8 cellular contexts compared by ENCODE assay signal in genomic region chr11:62710001-62710345, GRCh38. TPM values are rescaled to one million over a fixed set of nuclear protein-coding genes. Genes with fewer than 3 reads are reported as not detected.
DNase-seq lines count a peak whose midpoint lies in the region; ATAC-seq and TF ChIP-seq lines count a peak whose summit lies in the region.

No MANE protein-coding gene starts in this region.

- H3K36me3 Mint-ChIP-seq in neural crest cell (ENCODE audit: low read depth) = peaks cover 13% of the 10 kb centered on the region

- H3K9me3 ChIP-seq in SJCRH30 (replicated peaks) = no peaks in the 10 kb centered on the region
- H3K9me3 ChIP-seq in ectodermal cell (ENCODE audit: control insufficient read depth, low read length) = no peaks in the 10 kb centered on the region

- no peaks in the 10 kb centered on the region for H3K9me3 Mint-ChIP-seq in neural crest cell

- H3K27ac ChIP-seq in SJCRH30 (peak overlapping the region; percentile 79), ectodermal cell (ENCODE audit: insufficient read depth, low read depth, low read length, poor library complexity, severe bottlenecking) (peak overlapping the region; percentile 95)

- H3K36me3 ChIP-seq in SJCRH30 = peaks cover 47% of the 10 kb centered on the region
- peaks cover 29% of the 10 kb centered on the region for H3K36me3 ChIP-seq in ectodermal cell (ENCODE audit: control insufficient read depth, insufficient read depth, low read length)

- peak overlapping the region; percentile 99 for H3K27ac Mint-ChIP-seq in neural crest cell (ENCODE audit: unreplicated experiment)

- peaks cover 50% of the 10 kb centered on the region for H3K4me1 Mint-ChIP-seq in neural crest cell

- H3K4me3 ChIP-seq in SJCRH30 = peak overlapping the region; percentile 55
- peak overlapping the region; percentile 32 for H3K4me3 ChIP-seq in ectodermal cell (ENCODE audit: insufficient read depth, low read depth, low read length)

- peak overlapping the region; percentile 92 for H3K4me3 Mint-ChIP-seq in neural crest cell

- ATAC-seq in HG03457 (IDR thresholded peaks at IDR 0.05; ENCODE audit: unreplicated experiment) = no peak

- DNase-seq in activated CD8-positive, alpha-beta memory T cell treated with anti-CD3 and anti-CD28 coated beads, Interleukin-2, amount 50 U/mL, for 4 hours = peak; percentile 23
- DNase-seq in activated CD8-positive, alpha-beta memory T cell treated with anti-CD3 and anti-CD28 coated beads, Interleukin-2, amount 50 U/mL, for 48 hours = no peak
- peak; percentile 14 to 25 for DNase-seq in SJCRH30
- DNase-seq in neural crest cell (ENCODE audit: low read depth, low spot score) = peak; percentile 26
- no peak for DNase-seq in SKM-1 treated with dmso at 0.1 percent for 144 hours (lab: John Stamatoyannopoulos, UW; ENCODE audit: unreplicated experiment)
- no peak for DNase-seq in GF-D8 (lab: John Stamatoyannopoulos, UW)

- H3K27me3 Mint-ChIP-seq in neural crest cell (ENCODE audit: low read depth) = peaks cover 10% of the 10 kb centered on the region

- H3K4me1 ChIP-seq in SJCRH30 (peaks cover 11% of the 10 kb centered on the region), ectodermal cell (ENCODE audit: control insufficient read depth, insufficient read depth, low read length) (peaks cover 30% of the 10 kb centered on the region)

- H3K27me3 ChIP-seq in SJCRH30 (no peaks in the 10 kb centered on the region), ectodermal cell (ENCODE audit: control insufficient read depth, insufficient read depth, low read length, poor library complexity, severe bottlenecking) (no peaks in the 10 kb centered on the region)

- WGBS in ectodermal cell, 2 experiments = 82 to 84% methylated on average over 7 of the region's 7 CpGs

- no peak for TF ChIP-seq CTCF in neural crest cell (conservative IDR thresholded peaks at IDR 0.05)

RNA-seq across cellular contexts. Expression of gene GNG3, which starts 2.5 kb away (rescaled TPM):
- total RNA-seq in SJCRH30 (2014; rRNA removed; shearing (Covaris generic)) = not detected in 2 replicates
- polyA plus RNA-seq in ectodermal cell (2013, experiment 1 of 4) = 5.8 TPM
- 4.2 TPM for polyA plus RNA-seq in ectodermal cell (2013, experiment 2 of 4)
- 6.1 TPM for polyA plus RNA-seq in ectodermal cell (2013, experiment 3 of 4)
- 4.6 TPM for polyA plus RNA-seq in ectodermal cell (2013, experiment 4 of 4)
- 11.3 and 12.9 TPM in 2 replicates for total RNA-seq in neural crest cell

RNA-seq across cellular contexts. Expression of gene BSCL2, which starts 2.7 kb away (rescaled TPM):
- 24.3 and 26.1 TPM in 2 replicates for total RNA-seq in SJCRH30 (2014; rRNA removed; shearing (Covaris generic))
- polyA plus RNA-seq in ectodermal cell (2013, experiment 1 of 4) = 65.6 TPM
- polyA plus RNA-seq in ectodermal cell (2013, experiment 2 of 4) = 78.7 TPM
- polyA plus RNA-seq in ectodermal cell (2013, experiment 3 of 4) = 80.1 TPM
- 97.6 TPM for polyA plus RNA-seq in ectodermal cell (2013, experiment 4 of 4)
- total RNA-seq in neural crest cell = 106 and 111 TPM in 2 replicates

RNA-seq across cellular contexts. Expression of gene HNRNPUL2, which starts 17.3 kb away (rescaled TPM):
- total RNA-seq in SJCRH30 (2014; rRNA removed; shearing (Covaris generic)) = 16.7 and 21.2 TPM in 2 replicates
- 65.0 TPM for polyA plus RNA-seq in ectodermal cell (2013, experiment 1 of 4)
- 70.0 TPM for polyA plus RNA-seq in ectodermal cell (2013, experiment 2 of 4)
- polyA plus RNA-seq in ectodermal cell (2013, experiment 3 of 4) = 47.4 TPM
- 50.8 TPM for polyA plus RNA-seq in ectodermal cell (2013, experiment 4 of 4)
- 79.6 and 80.7 TPM in 2 replicates for total RNA-seq in neural crest cell

RNA-seq across cellular contexts. Expression of gene TTC9C, which starts 18.3 kb away (rescaled TPM):
- 46.2 and 47.0 TPM in 2 replicates for total RNA-seq in SJCRH30 (2014; rRNA removed; shearing (Covaris generic))
- 55.7 TPM for polyA plus RNA-seq in ectodermal cell (2013, experiment 1 of 4)
- polyA plus RNA-seq in ectodermal cell (2013, experiment 2 of 4) = 42.1 TPM
- 49.9 TPM for polyA plus RNA-seq in ectodermal cell (2013, experiment 3 of 4)
- 52.5 TPM for polyA plus RNA-seq in ectodermal cell (2013, experiment 4 of 4)
- total RNA-seq in neural crest cell = 44.7 and 49.2 TPM in 2 replicates

RNA-seq across cellular contexts. Expression of gene LRRN4CL, which starts 20.6 kb away (rescaled TPM):
- 0.55 and 0.73 TPM in 2 replicates for total RNA-seq in SJCRH30 (2014; rRNA removed; shearing (Covaris generic))
- polyA plus RNA-seq in ectodermal cell (2013, experiment 1 of 4) = not detected
- polyA plus RNA-seq in ectodermal cell (2013, experiment 2 of 4) = 0.14 TPM
- 0.16 TPM for polyA plus RNA-seq in ectodermal cell (2013, experiment 3 of 4)
- 0.12 TPM for polyA plus RNA-seq in ectodermal cell (2013, experiment 4 of 4)
- 1.6 and 1.8 TPM in 2 replicates for total RNA-seq in neural crest cell

Comparison
In these comparisons a context has a peak if more than half of its experiments do, and no peak if none do; other contexts are left out.
1. DNase-seq: peak in activated CD8-positive, alpha-beta memory T cell treated with anti-CD3 and anti-CD28 coated beads, Interleukin-2, amount 50 U/mL, for 4 hours (single experiment), SJCRH30 (2 of 2) and neural crest cell (single experiment); none in activated CD8-positive, alpha-beta memory T cell treated with anti-CD3 and anti-CD28 coated beads, Interleukin-2, amount 50 U/mL, for 48 hours (single experiment), SKM-1 treated with dmso at 0.1 percent for 144 hours (single experiment) and GF-D8 (single experiment).
2. RNA of gene GNG3, which starts 2.5 kb away (total RNA-seq): 11.3 to 12.9 TPM in neural crest cell; not detected in SJCRH30; every median in the first group is over 10 times any median in the second.